Comparison of ENCODE assay signal across 7 cellular contexts in the genomic region with DNA sequence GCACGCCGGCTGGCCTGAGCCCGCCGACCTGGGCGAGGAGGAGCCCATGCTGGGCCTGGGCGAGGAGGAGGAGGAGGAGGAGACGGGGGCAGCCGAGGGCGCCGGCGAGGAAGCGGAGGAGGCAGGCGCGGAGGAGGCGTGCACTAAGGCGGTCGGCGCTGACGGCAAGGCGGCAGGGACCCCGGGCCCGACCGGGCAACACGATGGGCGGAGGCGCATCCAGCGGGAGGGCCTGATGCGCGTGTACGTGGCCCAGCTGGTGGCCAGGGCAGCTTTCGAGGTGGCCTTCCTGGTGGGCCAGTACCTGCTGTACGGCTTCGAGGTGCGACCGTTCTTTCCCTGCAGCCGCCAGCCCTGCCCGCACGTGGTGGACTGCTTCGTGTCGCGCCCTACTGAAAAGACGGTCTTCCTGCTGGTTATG.
"Had no signal": no experiment of that assay in that cellular context is flagged by ENCODE, and none has a peak within 500 bp of the region (broad histone marks: within the 10 kb centered on the region; RNA-seq: fewer than 3 reads in every experiment).

No MANE protein-coding gene starts in this region.

- H3K4me3 ChIP-seq: thyroid gland, uterus had no signal

- ATAC-seq: left colon had no signal

- H3K27ac ChIP-seq: thyroid gland, uterus had no signal

- H3K9me3 ChIP-seq: thyroid gland, uterus had no signal

- DNase-seq: activated CD4-positive, alpha-beta T cell treated with anti-CD3 and anti-CD28 coated beads, Interleukin-2, amount 10 ng/mL, durations not matched to agents 24 days and 14 days; cerebellar nuclear complex; hypothalamus; left colon; mesenchymal stem cell; thyroid gland; uterus had no signal

- H3K36me3 ChIP-seq: thyroid gland, uterus had no signal

- H3K27me3 ChIP-seq: thyroid gland, uterus had no signal
